ENCODE assay signal across 27 cellular contexts in genomic region chr3:51568978-51569377, GRCh38.
"Had no signal": no experiment of that assay in that cellular context is flagged by ENCODE, and none has a peak within 500 bp of the region (broad histone marks: within the 10 kb centered on the region; RNA-seq: fewer than 3 reads in every experiment).

No MANE protein-coding gene starts in this region.

- DNase-seq: activated CD4-positive, alpha-beta T cell treated with anti-CD3 and anti-CD28 coated beads, Interleukin-2, amount 10 ng/mL, durations not matched to agents 7 days and 5 days; activated CD4-positive, CD25-positive, alpha-beta regulatory T cell treated with anti-CD3 and anti-CD28 coated beads, Interleukin-2, amount 50 U/mL, for 72 hours; activated CD8-positive, alpha-beta T cell treated with anti-CD3 and anti-CD28 coated beads, Interleukin-2, amount 10 ng/mL, durations not matched to agents 7 days and 5 days; activated gamma-delta T cell; activated naive CD4-positive, alpha-beta T cell treated with anti-CD3 and anti-CD28 coated beads, Interleukin-2, amount 50 U/mL, for 16 hours; aorta; brain microvascular endothelial cell; caudate nucleus; dermis blood vessel endothelial cell; effector CD8-positive, alpha-beta T cell; erythroblast; foreskin keratinocyte; immature natural killer cell; left ventricle myocardium inferior; mammary epithelial cell; midbrain; natural killer cell; stimulated activated CD4-positive, alpha-beta T cell treated with anti-CD3 and anti-CD28 coated beads, Interleukin-2, amount 100 ng/mL, for 48 hours; stimulated activated CD8-positive, alpha-beta memory T cell treated with anti-CD3 and anti-CD28 coated beads, Interleukin-4, amount 100 ng/mL, for 48 hours; stimulated activated naive B cell treated with anti-CD40 and anti-IgM and Interleukin-4, amounts not matched to agents 10 μg/mL and 1 μg/mL and 100 μg/mL, for 72 hours; transverse colon; WERI-Rb-1 had no signal

- H3K27me3 Mint-ChIP-seq: activated CD4-positive, alpha-beta T cell treated with anti-CD3 and anti-CD28 coated beads, Interleukin-2, amount 10 ng/mL, durations not matched to agents 7 days and 5 days; stimulated activated naive B cell treated with anti-CD40 and anti-IgM and Interleukin-4, amounts not matched to agents 10 μg/mL and 1 μg/mL and 100 μg/mL, for 72 hours had no signal

- H3K27me3 ChIP-seq: brain microvascular endothelial cell, foreskin keratinocyte, hepatocyte, sigmoid colon, transverse colon had no signal

- FAIRE-seq: urothelium cell line had no signal

- H3K9me3 ChIP-seq: left ventricle myocardium inferior, sigmoid colon, transverse colon had no signal

- H3K36me3 ChIP-seq: brain microvascular endothelial cell, left ventricle myocardium inferior, transverse colon had no signal

- H3K27ac ChIP-seq: brain microvascular endothelial cell, foreskin keratinocyte, hepatocyte, sigmoid colon, transverse colon, WERI-Rb-1 had no signal

- H3K27ac Mint-ChIP-seq: activated CD4-positive, alpha-beta T cell treated with anti-CD3 and anti-CD28 coated beads, Interleukin-2, amount 10 ng/mL, durations not matched to agents 7 days and 5 days; activated CD8-positive, alpha-beta T cell treated with anti-CD3 and anti-CD28 coated beads, Interleukin-2, amount 10 ng/mL, durations not matched to agents 7 days and 5 days; activated T-helper 1 cell treated with anti-CD3 and anti-CD28 coated beads, Interleukin-12 subunit alpha, Interleukin-12 subunit beta, Interleukin-2, Interleukin-4 antibody, amounts not matched to agents 30 ng/mL and 10 ng/mL and 1 ng/mL, durations not matched to agents 14 hours and 24 hours and 36 hours; natural killer cell; stimulated activated naive B cell treated with anti-CD40 and anti-IgM and Interleukin-4, amounts not matched to agents 10 μg/mL and 1 μg/mL and 100 μg/mL, for 72 hours had no signal

- H3K4me1 Mint-ChIP-seq: activated CD4-positive, alpha-beta T cell treated with anti-CD3 and anti-CD28 coated beads, Interleukin-2, amount 10 ng/mL, durations not matched to agents 7 days and 5 days had no signal

- H3K36me3 Mint-ChIP-seq: natural killer cell had no signal

- H3K9me3 Mint-ChIP-seq: activated CD4-positive, alpha-beta T cell treated with anti-CD3 and anti-CD28 coated beads, Interleukin-2, amount 10 ng/mL, durations not matched to agents 7 days and 5 days; activated T-helper 1 cell treated with anti-CD3 and anti-CD28 coated beads, Interleukin-12 subunit alpha, Interleukin-12 subunit beta, Interleukin-2, Interleukin-4 antibody, amounts not matched to agents 30 ng/mL and 10 ng/mL and 1 ng/mL, durations not matched to agents 14 hours and 24 hours and 36 hours; immature natural killer cell; natural killer cell; stimulated activated naive B cell treated with anti-CD40 and anti-IgM and Interleukin-4, amounts not matched to agents 10 μg/mL and 1 μg/mL and 100 μg/mL, for 72 hours had no signal

- H3K4me3 ChIP-seq: hepatocyte, left ventricle myocardium inferior, sigmoid colon, smooth muscle cell, transverse colon had no signal

- ATAC-seq: activated CD8-positive, alpha-beta T cell treated with anti-CD3 and anti-CD28 coated beads, Interleukin-2, amount 10 ng/mL, durations not matched to agents 7 days and 5 days; foreskin keratinocyte; natural killer cell; stimulated activated naive B cell treated with anti-CD40 and anti-IgM and Interleukin-4, amounts not matched to agents 10 μg/mL and 1 μg/mL and 100 μg/mL, for 72 hours had no signal

- H3K4me2 ChIP-seq: hepatocyte, smooth muscle cell had no signal

- H3K4me1 ChIP-seq: foreskin keratinocyte had no signal

- H3K4me3 Mint-ChIP-seq: activated CD4-positive, alpha-beta T cell treated with anti-CD3 and anti-CD28 coated beads, Interleukin-2, amount 10 ng/mL, durations not matched to agents 7 days and 5 days; activated CD8-positive, alpha-beta T cell treated with anti-CD3 and anti-CD28 coated beads, Interleukin-2, amount 10 ng/mL, durations not matched to agents 7 days and 5 days; activated T-helper 1 cell treated with anti-CD3 and anti-CD28 coated beads, Interleukin-12 subunit alpha, Interleukin-12 subunit beta, Interleukin-2, Interleukin-4 antibody, amounts not matched to agents 30 ng/mL and 10 ng/mL and 1 ng/mL, durations not matched to agents 14 hours and 24 hours and 36 hours; immature natural killer cell; natural killer cell; stimulated activated naive B cell treated with anti-CD40 and anti-IgM and Interleukin-4, amounts not matched to agents 10 μg/mL and 1 μg/mL and 100 μg/mL, for 72 hours had no signal
